In the genomic region with DNA sequence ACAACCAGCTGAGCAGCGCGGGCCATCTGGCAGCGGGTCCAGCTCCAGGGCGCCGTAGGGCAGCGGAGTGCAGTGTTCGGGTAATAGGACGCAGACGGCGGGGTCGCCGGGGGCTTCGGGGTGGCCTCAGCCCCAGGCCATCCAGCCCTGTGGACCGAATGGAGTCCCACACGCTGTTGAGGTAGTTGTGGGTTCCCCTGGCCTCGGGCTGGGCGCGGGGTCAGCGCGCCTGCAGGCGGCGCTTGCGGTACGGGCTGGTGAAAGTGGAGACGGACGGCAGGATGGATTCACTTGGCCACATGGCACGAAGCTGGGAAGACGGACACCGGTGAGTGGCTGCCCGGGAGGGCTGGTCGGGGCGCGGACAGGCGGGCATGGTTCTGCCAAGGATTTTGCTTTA, we compare ENCODE assay signal across 7 cellular contexts.
DNase-seq lines count a peak whose midpoint lies in the region; ATAC-seq, FAIRE-seq and TF ChIP-seq lines count a peak whose summit lies in the region.
"Not testable (repeated sequence)": the region's sequence is repeated elsewhere in the genome, so short reads cannot be mapped to it uniquely, and the experiment has no call there.

No MANE protein-coding gene starts in this region.

- intact Hi-C loops in right lobe of liver (cut with DNase I); upper lobe of right lung (cut with DNase I): not testable (repeated sequence)

- peak; percentile 39 to 50 for TF ChIP-seq RAD21 in H1 (IDR thresholded peaks at IDR 0.05 in 1 of 2, conservative IDR thresholded peaks at IDR 0.05 in 1 of 2; ENCODE audit: low read depth in 2 of 2, low read length in 2 of 2)

- not testable (repeated sequence) for H4K8ac ChIP-seq in H1 (ENCODE audit: extremely low read depth, insufficient read depth, low read length); neuronal stem cell (ENCODE audit: low read depth, low read length)

- TF ChIP-seq EP300 in H1 (IDR thresholded peaks at IDR 0.05; ENCODE audit: borderline replicate concordance in 1 of 2, low read depth in 2 of 2, low read length in 2 of 2): not testable (repeated sequence)

- H2BK15ac ChIP-seq in H1 (ENCODE audit: low read length); neuronal stem cell (ENCODE audit: low read length): not testable (repeated sequence)

- H4K5ac ChIP-seq in H1 (ENCODE audit: insufficient read length, low read depth, low read length): not testable (repeated sequence)

- ATAC-seq in RWPE2 (ENCODE audit: low read depth) (0 out of 3 replicates have a peak, but pooled peaks have one; percentile 10), right lobe of liver (peak in 3 of 4 donors; percentile 16 to 43 (median 36)), upper lobe of right lung (peak; percentile 55)

- not testable (repeated sequence) for H3K79me1 ChIP-seq in H1 (ENCODE audit: low read depth, low read length); neuronal stem cell (ENCODE audit: low read depth, low read length)

- not testable (repeated sequence) for H4K91ac ChIP-seq in H1 (replicated peaks; ENCODE audit: insufficient read length, low read length); neuronal stem cell (ENCODE audit: low read depth, low read length, poor library complexity)

- CTCF ChIA-PET in H1 (lab: Charles Lee; ENCODE audit: partially characterized antibody): interaction anchor here (0.6 kb wide), 1 partner anchor 167 kb away, joined by 3 read pairs; no protein-coding TSS in a partner anchor

- H2BK20ac ChIP-seq in H1 (ENCODE audit: low read length): not testable (repeated sequence)

- H2AFZ ChIP-seq in H1 (ENCODE audit: low read length); neuronal stem cell (ENCODE audit: low read length): not testable (repeated sequence)

- not testable (repeated sequence) for H3K23me2 ChIP-seq in H1 (ENCODE audit: low read depth, low read length)

- H2AK5ac ChIP-seq in H1 (ENCODE audit: low read depth, low read length); neuronal stem cell (ENCODE audit: low read depth, low read length): not testable (repeated sequence)

- H3K14ac ChIP-seq in H1 (ENCODE audit: insufficient read length); neuronal stem cell (ENCODE audit: low read length): not testable (repeated sequence)

- H2BK12ac ChIP-seq in H1 (ENCODE audit: low read depth, low read length); neuronal stem cell (ENCODE audit: low read length): not testable (repeated sequence)

- not testable (repeated sequence) for H3K23ac ChIP-seq in H1 (ENCODE audit: insufficient read length); neuronal stem cell (ENCODE audit: low read depth, low read length, poor library complexity)

- H3K27ac ChIP-seq in RWPE2 (ENCODE audit: poor library complexity, severe bottlenecking); H1 (ENCODE audit: low read depth, low read length); right lobe of liver; neuronal stem cell (replicated peaks; ENCODE audit: low read length); upper lobe of right lung: not testable (repeated sequence)

- DNase-seq in H7 (peak; percentile 53), H1 (ENCODE audit: low read depth in 1 of 2, low spot score in 2 of 2) (peak; percentile 33 to 87), iPS-NIHi11 (ENCODE audit: low spot score) (peak; percentile 4), right lobe of liver (peak in 1 of 3 donors; percentile 52), neuronal stem cell (ENCODE audit: low spot score) (peak; percentile 1)
- DNase-seq in RWPE2 (ENCODE audit: low spot score); upper lobe of right lung: not testable (repeated sequence)

- H3K9me3 ChIP-seq in RWPE2 (ENCODE audit: severe bottlenecking); H1 (ENCODE audit: insufficient read depth in 2 of 2, low read depth in 1 of 2, low read length in 1 of 2); right lobe of liver; neuronal stem cell (replicated peaks in 1 of 2; ENCODE audit: control insufficient read depth in 2 of 2, insufficient read depth in 1 of 2, low read depth in 1 of 2, low read length in 2 of 2); upper lobe of right lung: not testable (repeated sequence)

- H2BK120ac ChIP-seq in H1 (replicated peaks; ENCODE audit: low read depth, low read length); neuronal stem cell (ENCODE audit: low read depth, low read length): not testable (repeated sequence)

- not testable (repeated sequence) for H3K4ac ChIP-seq in H1 (replicated peaks; ENCODE audit: insufficient read length, low read depth, low read length); neuronal stem cell (ENCODE audit: low read length)

- TF ChIP-seq POLR2A in H1 (IDR thresholded peaks at IDR 0.05; ENCODE audit: control extremely low read depth in 1 of 2, low read depth in 2 of 2, low read length in 2 of 2); right lobe of liver (IDR thresholded peaks at IDR 0.05): not testable (repeated sequence)

- 43% methylated on average over 30 of the region's 34 CpGs; no CpG with 5 or more reads in 1 of the 2 experiments for WGBS in H1 (ENCODE audit: extremely low coverage in 1 of 2, insufficient coverage in 1 of 2, insufficient read length in 1 of 2, insufficient replicate concordance in 2 of 2, low coverage in 1 of 2, low lambda C conversion rate in 2 of 2, missing lambda C conversion rate in 1 of 2), 2 experiments
- 46% methylated on average over 15 of the region's 34 CpGs for WGBS in right lobe of liver (ENCODE audit: insufficient coverage, low coverage, low lambda C conversion rate, missing lambda C conversion rate)
- no CpG with 5 or more reads among the region's 34 CpGs for WGBS in neuronal stem cell (ENCODE audit: extremely low coverage in 2 of 2, insufficient read length in 2 of 2, insufficient replicate concordance in 1 of 2), 2 donors

- not testable (repeated sequence) for H3K27me3 ChIP-seq in H7 (ENCODE audit: control insufficient read depth, insufficient read depth, low read length); RWPE2 (ENCODE audit: insufficient read depth, poor library complexity, severe bottlenecking); H1 (replicated peaks in 1 of 4; ENCODE audit: control insufficient read depth in 3 of 4, extremely low read depth in 1 of 4, insufficient read depth in 3 of 4, low read length in 3 of 4); right lobe of liver; neuronal stem cell (ENCODE audit: control insufficient read depth in 3 of 3, insufficient read depth in 3 of 3, low read depth in 1 of 3, low read length in 3 of 3); upper lobe of right lung

- H4K20me1 ChIP-seq in H1 (replicated peaks in 1 of 2; ENCODE audit: control insufficient read depth in 1 of 2, insufficient read depth in 2 of 2, low read length in 2 of 2): not testable (repeated sequence)

- not testable (repeated sequence) for H2BK5ac ChIP-seq in H1 (ENCODE audit: low read depth, low read length); neuronal stem cell (ENCODE audit: low read length)

- H3K79me2 ChIP-seq in H1 (ENCODE audit: control insufficient read depth in 1 of 2, insufficient read depth in 2 of 2, low read length in 2 of 2): not testable (repeated sequence)

- not testable (repeated sequence) for H3K4me2 ChIP-seq in H1 (ENCODE audit: insufficient read depth in 1 of 2, low read depth in 2 of 2, low read length in 2 of 2); neuronal stem cell (ENCODE audit: insufficient read depth, low read length, poor library complexity, severe bottlenecking)

- not testable (repeated sequence) for H3K4me3 ChIP-seq in H7 (ENCODE audit: insufficient read depth, low read depth, low read length); RWPE2 (ENCODE audit: severe bottlenecking); H1 (ENCODE audit: extremely low read depth in 1 of 4, insufficient read depth in 2 of 4, low read depth in 3 of 4, low read length in 4 of 4); right lobe of liver; neuronal stem cell (ENCODE audit: low read length in 2 of 2); upper lobe of right lung

- H3K18ac ChIP-seq in H1 (ENCODE audit: extremely low read depth, low read length); neuronal stem cell (ENCODE audit: low read length): not testable (repeated sequence)

- not testable (repeated sequence) for H3K36me3 ChIP-seq in H7 (replicated peaks; ENCODE audit: control insufficient read depth, insufficient read depth, low read length); RWPE2 (ENCODE audit: low read depth); H1 (ENCODE audit: control insufficient read depth in 2 of 4, insufficient read depth in 4 of 4, low read length in 3 of 4); right lobe of liver; neuronal stem cell (replicated peaks in 1 of 2; ENCODE audit: control insufficient read depth in 2 of 2, insufficient read depth in 2 of 2, low read length in 2 of 2); upper lobe of right lung

- POLR2A ChIA-PET in H1 (lab: Charles Lee; ENCODE audit: partially characterized antibody): not testable (repeated sequence)

- not testable (repeated sequence) for H3K9ac ChIP-seq in H1 (replicated peaks in 1 of 4; ENCODE audit: extremely low read depth in 1 of 4, low read depth in 3 of 4, low read length in 3 of 4); neuronal stem cell (ENCODE audit: low read depth, low read length, poor library complexity)

- TF ChIP-seq CTCF in RWPE2 (IDR thresholded peaks at IDR 0.05; ENCODE audit: poor library complexity, severe bottlenecking); right lobe of liver (IDR thresholded peaks at IDR 0.05); upper lobe of right lung (IDR thresholded peaks at IDR 0.05): not testable (repeated sequence)
- TF ChIP-seq CTCF in H1 (IDR thresholded peaks at IDR 0.05; ENCODE audit: control extremely low read depth in 1 of 3, insufficient read depth in 1 of 3, low read depth in 1 of 3, low read length in 3 of 3): peak; percentile 34 to 36 (median 35)

- not testable (repeated sequence) for H3K56ac ChIP-seq in H1 (replicated peaks; ENCODE audit: insufficient read length, low read depth, low read length)

- H3K4me1 ChIP-seq in RWPE2 (ENCODE audit: insufficient read depth, poor library complexity, severe bottlenecking); H1 (replicated peaks in 1 of 4; ENCODE audit: control insufficient read depth in 3 of 4, insufficient read depth in 4 of 4, low read length in 3 of 4); right lobe of liver; neuronal stem cell (ENCODE audit: control insufficient read depth in 2 of 2, insufficient read depth in 1 of 2, low read depth in 1 of 2, low read length in 2 of 2); upper lobe of right lung: not testable (repeated sequence)

- not testable (repeated sequence) for FAIRE-seq in H1 (lab: Jason Lieb, UNC)
